Comparison of ENCODE assay signal across 1 cellular context in genomic region chr12:25997401-25997973, GRCh38.
A peak's percentile ranks its signal among the peaks of the same experiment; 100 is the strongest.
TF ChIP-seq lines count a peak whose summit lies in the region.

No MANE protein-coding gene starts in this region.

TF ChIP-seq in HEK293, 187 proteins besides CTCF, POLR2A, EP300 and RAD21 (continued from another document):
- TF ChIP-seq HIC1 (tag by site-specific recombination; IDR thresholded peaks at IDR 0.05), result peak; percentile 43; the same call in 1 of the 2 replicates
- TF ChIP-seq, protein P1, sequence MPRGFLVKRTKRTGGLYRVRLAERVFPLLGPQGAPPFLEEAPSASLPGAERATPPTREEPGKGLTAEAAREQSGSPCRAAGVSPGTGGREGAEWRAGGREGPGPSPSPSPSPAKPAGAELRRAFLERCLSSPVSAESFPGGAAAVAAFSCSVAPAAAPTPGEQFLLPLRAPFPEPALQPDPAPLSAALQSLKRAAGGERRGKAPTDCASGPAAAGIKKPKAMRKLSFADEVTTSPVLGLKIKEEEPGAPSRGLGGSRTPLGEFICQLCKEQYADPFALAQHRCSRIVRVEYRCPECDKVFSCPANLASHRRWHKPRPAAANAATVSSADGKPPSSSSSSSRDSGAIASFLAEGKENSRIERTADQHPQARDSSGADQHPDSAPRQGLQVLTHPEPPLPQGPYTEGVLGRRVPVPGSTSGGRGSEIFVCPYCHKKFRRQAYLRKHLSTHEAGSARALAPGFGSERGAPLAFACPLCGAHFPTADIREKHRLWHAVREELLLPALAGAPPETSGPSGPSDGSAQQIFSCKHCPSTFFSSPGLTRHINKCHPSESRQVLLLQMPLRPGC (tag by site-specific recombination; IDR thresholded peaks at IDR 0.05), result peak; percentile 36; the same call in 1 of the 2 replicates
- TF ChIP-seq SP7 (tag by site-specific recombination; IDR thresholded peaks at IDR 0.05), result peak; percentile 50; the same call in 1 of the 2 replicates
- no peak for TF ChIP-seq ZNF521 (tag by site-specific recombination; IDR thresholded peaks at IDR 0.05)
- TF ChIP-seq, protein P2, sequence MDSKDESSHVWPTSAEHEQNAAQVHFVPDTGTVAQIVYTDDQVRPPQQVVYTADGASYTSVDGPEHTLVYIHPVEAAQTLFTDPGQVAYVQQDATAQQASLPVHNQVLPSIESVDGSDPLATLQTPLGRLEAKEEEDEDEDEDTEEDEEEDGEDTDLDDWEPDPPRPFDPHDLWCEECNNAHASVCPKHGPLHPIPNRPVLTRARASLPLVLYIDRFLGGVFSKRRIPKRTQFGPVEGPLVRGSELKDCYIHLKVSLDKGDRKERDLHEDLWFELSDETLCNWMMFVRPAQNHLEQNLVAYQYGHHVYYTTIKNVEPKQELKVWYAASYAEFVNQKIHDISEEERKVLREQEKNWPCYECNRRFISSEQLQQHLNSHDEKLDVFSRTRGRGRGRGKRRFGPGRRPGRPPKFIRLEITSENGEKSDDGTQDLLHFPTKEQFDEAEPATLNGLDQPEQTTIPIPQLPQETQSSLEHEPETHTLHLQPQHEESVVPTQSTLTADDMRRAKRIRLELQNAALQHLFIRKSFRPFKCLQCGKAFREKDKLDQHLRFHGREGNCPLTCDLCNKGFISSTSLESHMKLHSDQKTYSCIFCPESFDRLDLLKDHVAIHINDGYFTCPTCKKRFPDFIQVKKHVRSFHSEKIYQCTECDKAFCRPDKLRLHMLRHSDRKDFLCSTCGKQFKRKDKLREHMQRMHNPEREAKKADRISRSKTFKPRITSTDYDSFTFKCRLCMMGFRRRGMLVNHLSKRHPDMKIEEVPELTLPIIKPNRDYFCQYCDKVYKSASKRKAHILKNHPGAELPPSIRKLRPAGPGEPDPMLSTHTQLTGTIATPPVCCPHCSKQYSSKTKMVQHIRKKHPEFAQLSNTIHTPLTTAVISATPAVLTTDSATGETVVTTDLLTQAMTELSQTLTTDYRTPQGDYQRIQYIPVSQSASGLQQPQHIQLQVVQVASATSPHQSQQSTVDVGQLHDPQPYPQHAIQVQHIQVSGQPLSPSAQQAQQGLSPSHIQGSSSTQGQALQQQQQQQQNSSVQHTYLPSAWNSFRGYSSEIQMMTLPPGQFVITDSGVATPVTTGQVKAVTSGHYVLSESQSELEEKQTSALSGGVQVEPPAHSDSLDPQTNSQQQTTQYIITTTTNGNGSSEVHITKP (tag by site-specific recombination; IDR thresholded peaks at IDR 0.05), result 0 out of 2 replicates have a peak, but pooled peaks have one; percentile 15
- TF ChIP-seq, protein P3, sequence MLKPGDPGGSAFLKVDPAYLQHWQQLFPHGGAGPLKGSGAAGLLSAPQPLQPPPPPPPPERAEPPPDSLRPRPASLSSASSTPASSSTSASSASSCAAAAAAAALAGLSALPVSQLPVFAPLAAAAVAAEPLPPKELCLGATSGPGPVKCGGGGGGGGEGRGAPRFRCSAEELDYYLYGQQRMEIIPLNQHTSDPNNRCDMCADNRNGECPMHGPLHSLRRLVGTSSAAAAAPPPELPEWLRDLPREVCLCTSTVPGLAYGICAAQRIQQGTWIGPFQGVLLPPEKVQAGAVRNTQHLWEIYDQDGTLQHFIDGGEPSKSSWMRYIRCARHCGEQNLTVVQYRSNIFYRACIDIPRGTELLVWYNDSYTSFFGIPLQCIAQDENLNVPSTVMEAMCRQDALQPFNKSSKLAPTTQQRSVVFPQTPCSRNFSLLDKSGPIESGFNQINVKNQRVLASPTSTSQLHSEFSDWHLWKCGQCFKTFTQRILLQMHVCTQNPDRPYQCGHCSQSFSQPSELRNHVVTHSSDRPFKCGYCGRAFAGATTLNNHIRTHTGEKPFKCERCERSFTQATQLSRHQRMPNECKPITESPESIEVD (tag by site-specific recombination; IDR thresholded peaks at IDR 0.05), result peak; percentile 89
